In genomic region chr2:210199186-210199765, GRCh38 we compare ENCODE assay signal across 8 cellular contexts. TPM values are rescaled to one million over a fixed set of nuclear protein-coding genes. Genes with fewer than 3 reads are reported as not detected.
DNase-seq lines count a peak whose midpoint lies in the region; ATAC-seq lines count a peak whose summit lies in the region.

No MANE protein-coding gene starts in this region.

- H3K4me1 ChIP-seq in adipocyte (ENCODE audit: control insufficient read depth, insufficient read depth, low read length) = peaks cover 8% of the 10 kb centered on the region

- H3K9ac ChIP-seq in adipocyte (ENCODE audit: low read length) = no peak overlapping the region

- no peaks in the 10 kb centered on the region for H3K36me3 ChIP-seq in adipocyte (ENCODE audit: control insufficient read depth, insufficient read depth, low read length, severe bottlenecking)

- intact Hi-C loops in sciatic nerve (cut with DNase I) = loop anchor here (10.0 kb wide), 1 partner anchor 224 kb away; no protein-coding TSS in a partner anchor

- H3K27me3 ChIP-seq in adipocyte (replicated peaks; ENCODE audit: control insufficient read depth, insufficient read depth, low read length) = no peaks in the 10 kb centered on the region

- H3K9me3 ChIP-seq in adipocyte (ENCODE audit: control insufficient read depth, low read length) = no peaks in the 10 kb centered on the region

- H3K4me3 ChIP-seq in adipocyte (ENCODE audit: low read length) = no peak overlapping the region

- ATAC-seq in GM18502 (IDR thresholded peaks at IDR 0.05; ENCODE audit: poor library complexity, unreplicated experiment) (peak; percentile 67), HG02623 (IDR thresholded peaks at IDR 0.05; ENCODE audit: unreplicated experiment) (no peak), sciatic nerve (no peak)

- DNase-seq in AML-193 (lab: John Stamatoyannopoulos, UW) (peak; percentile 43 to 45), Kasumi-1 (lab: John Stamatoyannopoulos, UW) (peak; percentile 28 to 35), adipocyte (ENCODE audit: low read depth) (peak; percentile 68), kidney tubule cell (ENCODE audit: low spot score) (peak; percentile 54), D341Med (ENCODE audit: low spot score) (no peak), sciatic nerve (ENCODE audit: low spot score) (no peak)

RNA-seq across cellular contexts. Expression of gene ACADL, which starts 26.0 kb away (rescaled TPM):
- total RNA-seq in sciatic nerve = 32.4 TPM

RNA-seq across cellular contexts. Expression of gene KANSL1L, which starts 28.1 kb away (rescaled TPM):
- 55.9 TPM for total RNA-seq in sciatic nerve

Comparison
In these comparisons a context has a peak if more than half of its experiments do, and no peak if none do; other contexts are left out.
1. DNase-seq: peak in AML-193 (2 of 2), Kasumi-1 (2 of 2), adipocyte (single experiment) and kidney tubule cell (single experiment); none in D341Med (single experiment) and sciatic nerve (single experiment).